In genomic region chr20:47465335-47466090, GRCh38 we compare ENCODE assay signal across 1 cellular context.
TF ChIP-seq lines count a peak whose summit lies in the region.

No MANE protein-coding gene starts in this region.

TF ChIP-seq in IMR-90, 13 proteins besides CTCF, POLR2A, EP300 and RAD21 (continued from another document):
- TF ChIP-seq SMC3 (IDR thresholded peaks at IDR 0.05; ENCODE audit: low read depth, low read length) (no peak), MAFK (IDR thresholded peaks at IDR 0.05; ENCODE audit: low read depth, low read length) (no peak)
